ENCODE assay signal across 1 cellular context in genomic region chr5:140557136-140557805, GRCh38.
TF ChIP-seq lines count a peak whose summit lies in the region.

Gene SRA1, minus strand, starts transcription at chr5:140557473. Its CDS starts 21 bp downstream, at chr5:140557452.

TF ChIP-seq in HepG2, 621 proteins besides CTCF, POLR2A, EP300 and RAD21 (continued from another document and continues in another):
- TF ChIP-seq, protein P1, sequence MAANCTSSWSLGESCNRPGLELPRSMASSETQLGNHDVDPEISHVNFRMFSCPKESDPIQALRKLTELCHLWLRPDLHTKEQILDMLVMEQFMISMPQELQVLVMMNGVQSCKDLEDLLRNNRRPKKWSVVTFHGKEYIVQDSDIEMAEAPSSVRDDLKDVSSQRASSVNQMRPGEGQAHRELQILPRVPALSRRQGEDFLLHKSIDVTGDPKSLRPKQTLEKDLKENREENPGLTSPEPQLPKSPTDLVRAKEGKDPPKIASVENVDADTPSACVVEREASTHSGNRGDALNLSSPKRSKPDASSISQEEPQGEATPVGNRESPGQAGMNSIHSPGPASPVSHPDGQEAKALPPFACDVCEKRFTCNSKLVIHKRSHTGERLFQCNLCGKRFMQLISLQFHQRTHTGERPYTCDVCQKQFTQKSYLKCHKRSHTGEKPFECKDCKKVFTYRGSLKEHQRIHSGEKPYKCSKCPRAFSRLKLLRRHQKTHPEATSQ (CRISPR knock-in tag; IDR thresholded peaks at IDR 0.05; ENCODE audit: borderline replicate concordance), result peak; percentile 18; the same call in 1 of the 2 replicates
- TF ChIP-seq, protein P2, sequence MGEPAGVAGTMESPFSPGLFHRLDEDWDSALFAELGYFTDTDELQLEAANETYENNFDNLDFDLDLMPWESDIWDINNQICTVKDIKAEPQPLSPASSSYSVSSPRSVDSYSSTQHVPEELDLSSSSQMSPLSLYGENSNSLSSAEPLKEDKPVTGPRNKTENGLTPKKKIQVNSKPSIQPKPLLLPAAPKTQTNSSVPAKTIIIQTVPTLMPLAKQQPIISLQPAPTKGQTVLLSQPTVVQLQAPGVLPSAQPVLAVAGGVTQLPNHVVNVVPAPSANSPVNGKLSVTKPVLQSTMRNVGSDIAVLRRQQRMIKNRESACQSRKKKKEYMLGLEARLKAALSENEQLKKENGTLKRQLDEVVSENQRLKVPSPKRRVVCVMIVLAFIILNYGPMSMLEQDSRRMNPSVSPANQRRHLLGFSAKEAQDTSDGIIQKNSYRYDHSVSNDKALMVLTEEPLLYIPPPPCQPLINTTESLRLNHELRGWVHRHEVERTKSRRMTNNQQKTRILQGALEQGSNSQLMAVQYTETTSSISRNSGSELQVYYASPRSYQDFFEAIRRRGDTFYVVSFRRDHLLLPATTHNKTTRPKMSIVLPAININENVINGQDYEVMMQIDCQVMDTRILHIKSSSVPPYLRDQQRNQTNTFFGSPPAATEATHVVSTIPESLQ (CRISPR knock-in tag; conservative IDR thresholded peaks at IDR 0.05), result 0 out of 2 replicates have a peak, but pooled peaks have one; percentile 57
- TF ChIP-seq ZNF33B (CRISPR knock-in tag; IDR thresholded peaks at IDR 0.05) (peak; percentile 64; the same call in 1 of the 2 replicates), STAG1 (CRISPR knock-in tag; IDR thresholded peaks at IDR 0.05) (0 out of 2 replicates have a peak, but pooled peaks have one; percentile 2), ATAD3A (CRISPR knock-in tag; IDR thresholded peaks at IDR 0.05) (0 out of 2 replicates have a peak, but pooled peaks have one; percentile 41), POLR2AphosphoS2 (IDR thresholded peaks at IDR 0.05; ENCODE audit: low read depth, low read length) (peak; percentile 86), TFE3 (CRISPR knock-in tag; IDR thresholded peaks at IDR 0.05) (peak; percentile 67; the same call in 1 of the 2 replicates), MAZ (IDR thresholded peaks at IDR 0.05; ENCODE audit: borderline replicate concordance, low read depth, low read length) (no peak), MAZ (CRISPR knock-in tag; IDR thresholded peaks at IDR 0.05; ENCODE audit: low read depth) (peak; percentile 62), POGZ (CRISPR knock-in tag; IDR thresholded peaks at IDR 0.05) (peak; percentile 71; the same call in 1 of the 2 replicates), ZSCAN31 (CRISPR knock-in tag; IDR thresholded peaks at IDR 0.05; ENCODE audit: low read depth) (peak; percentile 81), ARID2 (CRISPR knock-in tag; IDR thresholded peaks at IDR 0.05; ENCODE audit: borderline replicate concordance) (0 out of 2 replicates have a peak, but pooled peaks have one; percentile 15), MIER3 (CRISPR knock-in tag; IDR thresholded peaks at IDR 0.05; ENCODE audit: borderline replicate concordance) (0 out of 2 replicates have a peak, but pooled peaks have one; percentile 28), YEATS4 (CRISPR knock-in tag; IDR thresholded peaks at IDR 0.05; ENCODE audit: borderline replicate concordance) (peak; percentile 91; the same call in 1 of the 2 replicates), ZSCAN25 (CRISPR knock-in tag; IDR thresholded peaks at IDR 0.05) (peak; percentile 48; the same call in 1 of the 2 replicates), ZBTB38 (CRISPR knock-in tag; IDR thresholded peaks at IDR 0.05) (peak; percentile 92), NONO (IDR thresholded peaks at IDR 0.05) (no peak), NONO (CRISPR knock-in tag; conservative IDR thresholded peaks at IDR 0.05) (peak; percentile 83), BORCS8-MEF2B (CRISPR knock-in tag; IDR thresholded peaks at IDR 0.05) (peak; percentile 66), ISL2 (CRISPR knock-in tag; IDR thresholded peaks at IDR 0.05) (peak; percentile 58), ZMYM2 (CRISPR knock-in tag; IDR thresholded peaks at IDR 0.05) (0 out of 2 replicates have a peak, but pooled peaks have one; percentile 35), ZNF749 (CRISPR knock-in tag; IDR thresholded peaks at IDR 0.05; ENCODE audit: borderline replicate concordance) (no peak; the same call in 1 of the 2 replicates)
- TF ChIP-seq, protein P3, sequence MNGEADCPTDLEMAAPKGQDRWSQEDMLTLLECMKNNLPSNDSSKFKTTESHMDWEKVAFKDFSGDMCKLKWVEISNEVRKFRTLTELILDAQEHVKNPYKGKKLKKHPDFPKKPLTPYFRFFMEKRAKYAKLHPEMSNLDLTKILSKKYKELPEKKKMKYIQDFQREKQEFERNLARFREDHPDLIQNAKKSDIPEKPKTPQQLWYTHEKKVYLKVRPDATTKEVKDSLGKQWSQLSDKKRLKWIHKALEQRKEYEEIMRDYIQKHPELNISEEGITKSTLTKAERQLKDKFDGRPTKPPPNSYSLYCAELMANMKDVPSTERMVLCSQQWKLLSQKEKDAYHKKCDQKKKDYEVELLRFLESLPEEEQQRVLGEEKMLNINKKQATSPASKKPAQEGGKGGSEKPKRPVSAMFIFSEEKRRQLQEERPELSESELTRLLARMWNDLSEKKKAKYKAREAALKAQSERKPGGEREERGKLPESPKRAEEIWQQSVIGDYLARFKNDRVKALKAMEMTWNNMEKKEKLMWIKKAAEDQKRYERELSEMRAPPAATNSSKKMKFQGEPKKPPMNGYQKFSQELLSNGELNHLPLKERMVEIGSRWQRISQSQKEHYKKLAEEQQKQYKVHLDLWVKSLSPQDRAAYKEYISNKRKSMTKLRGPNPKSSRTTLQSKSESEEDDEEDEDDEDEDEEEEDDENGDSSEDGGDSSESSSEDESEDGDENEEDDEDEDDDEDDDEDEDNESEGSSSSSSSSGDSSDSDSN (CRISPR knock-in tag; IDR thresholded peaks at IDR 0.05), result peak; percentile 74
- TF ChIP-seq, protein P4, sequence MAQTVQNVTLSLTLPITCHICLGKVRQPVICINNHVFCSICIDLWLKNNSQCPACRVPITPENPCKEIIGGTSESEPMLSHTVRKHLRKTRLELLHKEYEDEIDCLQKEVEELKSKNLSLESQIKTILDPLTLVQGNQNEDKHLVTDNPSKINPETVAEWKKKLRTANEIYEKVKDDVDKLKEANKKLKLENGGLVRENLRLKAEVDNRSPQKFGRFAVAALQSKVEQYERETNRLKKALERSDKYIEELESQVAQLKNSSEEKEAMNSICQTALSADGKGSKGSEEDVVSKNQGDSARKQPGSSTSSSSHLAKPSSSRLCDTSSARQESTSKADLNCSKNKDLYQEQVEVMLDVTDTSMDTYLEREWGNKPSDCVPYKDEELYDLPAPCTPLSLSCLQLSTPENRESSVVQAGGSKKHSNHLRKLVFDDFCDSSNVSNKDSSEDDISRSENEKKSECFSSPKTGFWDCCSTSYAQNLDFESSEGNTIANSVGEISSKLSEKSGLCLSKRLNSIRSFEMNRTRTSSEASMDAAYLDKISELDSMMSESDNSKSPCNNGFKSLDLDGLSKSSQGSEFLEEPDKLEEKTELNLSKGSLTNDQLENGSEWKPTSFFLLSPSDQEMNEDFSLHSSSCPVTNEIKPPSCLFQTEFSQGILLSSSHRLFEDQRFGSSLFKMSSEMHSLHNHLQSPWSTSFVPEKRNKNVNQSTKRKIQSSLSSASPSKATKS (CRISPR knock-in tag; IDR thresholded peaks at IDR 0.05), result 0 out of 2 replicates have a peak, but pooled peaks have one; percentile 55
- TF ChIP-seq, protein P5, sequence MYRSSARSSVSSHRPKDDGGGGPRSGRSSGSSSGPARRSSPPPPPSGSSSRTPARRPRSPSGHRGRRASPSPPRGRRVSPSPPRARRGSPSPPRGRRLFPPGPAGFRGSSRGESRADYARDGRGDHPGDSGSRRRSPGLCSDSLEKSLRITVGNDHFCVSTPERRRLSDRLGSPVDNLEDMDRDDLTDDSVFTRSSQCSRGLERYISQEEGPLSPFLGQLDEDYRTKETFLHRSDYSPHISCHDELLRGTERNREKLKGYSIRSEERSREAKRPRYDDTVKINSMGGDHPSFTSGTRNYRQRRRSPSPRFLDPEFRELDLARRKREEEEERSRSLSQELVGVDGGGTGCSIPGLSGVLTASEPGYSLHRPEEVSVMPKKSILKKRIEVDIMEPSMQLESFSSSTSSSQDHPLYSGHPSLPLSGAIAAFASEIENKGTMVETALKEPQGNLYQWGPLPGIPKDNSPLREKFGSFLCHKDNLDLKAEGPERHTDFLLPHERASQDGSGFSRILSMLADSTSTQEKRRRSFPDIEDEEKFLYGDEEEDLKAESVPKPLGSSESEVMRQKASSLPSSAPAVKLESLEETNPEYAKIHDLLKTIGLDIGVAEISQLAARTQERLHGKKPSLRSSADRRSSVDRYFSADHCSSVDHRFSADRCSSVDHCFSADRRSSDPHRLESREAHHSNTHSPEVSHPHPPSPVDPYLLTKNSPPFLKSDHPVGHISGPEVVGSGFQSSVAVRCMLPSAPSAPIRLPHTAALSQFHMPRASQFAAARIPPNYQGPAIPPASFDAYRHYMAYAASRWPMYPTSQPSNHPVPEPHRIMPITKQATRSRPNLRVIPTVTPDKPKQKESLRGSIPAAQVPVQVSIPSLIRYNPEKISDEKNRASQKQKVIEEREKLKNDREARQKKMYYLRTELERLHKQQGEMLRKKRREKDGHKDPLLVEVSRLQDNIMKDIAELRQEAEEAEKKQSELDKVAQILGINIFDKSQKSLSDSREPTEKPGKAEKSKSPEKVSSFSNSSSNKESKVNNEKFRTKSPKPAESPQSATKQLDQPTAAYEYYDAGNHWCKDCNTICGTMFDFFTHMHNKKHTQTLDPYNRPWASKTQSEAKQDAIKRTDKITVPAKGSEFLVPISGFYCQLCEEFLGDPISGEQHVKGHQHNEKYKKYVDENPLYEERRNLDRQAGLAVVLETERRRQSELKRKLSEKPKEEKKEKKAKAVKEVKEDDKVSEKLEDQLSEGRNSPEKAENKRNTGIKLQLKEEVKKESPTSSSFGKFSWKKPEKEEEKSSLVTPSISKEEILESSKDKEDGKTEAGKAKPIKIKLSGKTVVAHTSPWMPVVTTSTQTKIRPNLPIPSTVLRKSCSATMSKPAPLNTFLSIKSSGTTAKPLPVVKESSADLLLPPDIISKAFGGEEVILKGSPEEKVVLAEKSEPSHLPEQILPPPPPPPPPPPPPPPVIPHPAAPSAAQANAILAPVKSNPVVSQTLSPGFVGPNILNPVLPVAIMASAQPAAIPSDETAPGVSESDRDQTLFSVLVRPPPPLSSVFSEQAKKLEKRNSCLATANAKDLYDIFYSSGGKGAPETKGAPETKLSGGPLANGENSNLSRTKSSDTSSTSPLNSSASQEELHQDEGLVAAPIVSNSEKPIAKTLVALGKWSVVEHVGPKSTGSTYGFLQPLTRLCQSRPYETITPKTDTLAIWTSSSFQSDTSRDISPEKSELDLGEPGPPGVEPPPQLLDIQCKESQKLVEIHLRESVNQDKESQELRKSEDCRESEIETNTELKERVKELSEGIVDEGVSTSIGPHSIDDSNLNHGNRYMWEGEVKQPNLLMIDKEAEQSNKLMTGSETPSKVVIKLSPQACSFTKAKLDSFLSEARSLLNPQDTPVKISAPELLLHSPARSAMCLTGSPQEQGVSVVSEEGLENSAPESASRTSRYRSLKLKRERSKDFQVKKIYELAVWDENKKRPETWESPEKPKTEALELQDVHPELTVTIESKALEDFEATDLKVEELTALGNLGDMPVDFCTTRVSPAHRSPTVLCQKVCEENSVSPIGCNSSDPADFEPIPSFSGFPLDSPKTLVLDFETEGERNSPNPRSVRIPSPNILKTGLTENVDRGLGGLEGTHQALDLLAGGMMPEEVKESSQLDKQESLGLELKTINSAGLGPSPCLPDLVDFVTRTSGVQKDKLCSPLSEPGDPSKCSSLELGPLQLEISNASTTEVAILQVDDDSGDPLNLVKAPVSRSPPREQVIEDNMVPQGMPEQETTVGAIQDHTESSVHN (CRISPR knock-in tag; IDR thresholded peaks at IDR 0.05), result no peak
- TF ChIP-seq, protein P6, sequence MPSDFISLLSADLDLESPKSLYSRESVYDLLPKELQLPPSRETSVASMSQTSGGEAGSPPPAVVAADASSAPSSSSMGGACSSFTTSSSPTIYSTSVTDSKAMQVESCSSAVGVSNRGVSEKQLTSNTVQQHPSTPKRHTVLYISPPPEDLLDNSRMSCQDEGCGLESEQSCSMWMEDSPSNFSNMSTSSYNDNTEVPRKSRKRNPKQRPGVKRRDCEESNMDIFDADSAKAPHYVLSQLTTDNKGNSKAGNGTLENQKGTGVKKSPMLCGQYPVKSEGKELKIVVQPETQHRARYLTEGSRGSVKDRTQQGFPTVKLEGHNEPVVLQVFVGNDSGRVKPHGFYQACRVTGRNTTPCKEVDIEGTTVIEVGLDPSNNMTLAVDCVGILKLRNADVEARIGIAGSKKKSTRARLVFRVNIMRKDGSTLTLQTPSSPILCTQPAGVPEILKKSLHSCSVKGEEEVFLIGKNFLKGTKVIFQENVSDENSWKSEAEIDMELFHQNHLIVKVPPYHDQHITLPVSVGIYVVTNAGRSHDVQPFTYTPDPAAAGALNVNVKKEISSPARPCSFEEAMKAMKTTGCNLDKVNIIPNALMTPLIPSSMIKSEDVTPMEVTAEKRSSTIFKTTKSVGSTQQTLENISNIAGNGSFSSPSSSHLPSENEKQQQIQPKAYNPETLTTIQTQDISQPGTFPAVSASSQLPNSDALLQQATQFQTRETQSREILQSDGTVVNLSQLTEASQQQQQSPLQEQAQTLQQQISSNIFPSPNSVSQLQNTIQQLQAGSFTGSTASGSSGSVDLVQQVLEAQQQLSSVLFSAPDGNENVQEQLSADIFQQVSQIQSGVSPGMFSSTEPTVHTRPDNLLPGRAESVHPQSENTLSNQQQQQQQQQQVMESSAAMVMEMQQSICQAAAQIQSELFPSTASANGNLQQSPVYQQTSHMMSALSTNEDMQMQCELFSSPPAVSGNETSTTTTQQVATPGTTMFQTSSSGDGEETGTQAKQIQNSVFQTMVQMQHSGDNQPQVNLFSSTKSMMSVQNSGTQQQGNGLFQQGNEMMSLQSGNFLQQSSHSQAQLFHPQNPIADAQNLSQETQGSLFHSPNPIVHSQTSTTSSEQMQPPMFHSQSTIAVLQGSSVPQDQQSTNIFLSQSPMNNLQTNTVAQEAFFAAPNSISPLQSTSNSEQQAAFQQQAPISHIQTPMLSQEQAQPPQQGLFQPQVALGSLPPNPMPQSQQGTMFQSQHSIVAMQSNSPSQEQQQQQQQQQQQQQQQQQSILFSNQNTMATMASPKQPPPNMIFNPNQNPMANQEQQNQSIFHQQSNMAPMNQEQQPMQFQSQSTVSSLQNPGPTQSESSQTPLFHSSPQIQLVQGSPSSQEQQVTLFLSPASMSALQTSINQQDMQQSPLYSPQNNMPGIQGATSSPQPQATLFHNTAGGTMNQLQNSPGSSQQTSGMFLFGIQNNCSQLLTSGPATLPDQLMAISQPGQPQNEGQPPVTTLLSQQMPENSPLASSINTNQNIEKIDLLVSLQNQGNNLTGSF (CRISPR knock-in tag; IDR thresholded peaks at IDR 0.05), result peak; percentile 46; the same call in 1 of the 2 replicates
